Comparison of ENCODE assay signal across 1 cellular context in genomic region chr4:85951-86350, GRCh38.
TF ChIP-seq lines count a peak whose summit lies in the region.

No MANE protein-coding gene starts in this region.

TF ChIP-seq in HEK293, 187 proteins besides CTCF, POLR2A, EP300 and RAD21 (continued from another document):
- no peak for TF ChIP-seq TSHZ1 (tag by site-specific recombination; IDR thresholded peaks at IDR 0.05; ENCODE audit: borderline replicate concordance)
- TF ChIP-seq TCF7L2 (IDR thresholded peaks at IDR 0.05; ENCODE audit: borderline replicate concordance, low read depth, low read length) = no peak
TF ChIP-seq in HEK293: peak in this region for 1.
